Comparison of ENCODE assay signal across 1 cellular context in the genomic region with DNA sequence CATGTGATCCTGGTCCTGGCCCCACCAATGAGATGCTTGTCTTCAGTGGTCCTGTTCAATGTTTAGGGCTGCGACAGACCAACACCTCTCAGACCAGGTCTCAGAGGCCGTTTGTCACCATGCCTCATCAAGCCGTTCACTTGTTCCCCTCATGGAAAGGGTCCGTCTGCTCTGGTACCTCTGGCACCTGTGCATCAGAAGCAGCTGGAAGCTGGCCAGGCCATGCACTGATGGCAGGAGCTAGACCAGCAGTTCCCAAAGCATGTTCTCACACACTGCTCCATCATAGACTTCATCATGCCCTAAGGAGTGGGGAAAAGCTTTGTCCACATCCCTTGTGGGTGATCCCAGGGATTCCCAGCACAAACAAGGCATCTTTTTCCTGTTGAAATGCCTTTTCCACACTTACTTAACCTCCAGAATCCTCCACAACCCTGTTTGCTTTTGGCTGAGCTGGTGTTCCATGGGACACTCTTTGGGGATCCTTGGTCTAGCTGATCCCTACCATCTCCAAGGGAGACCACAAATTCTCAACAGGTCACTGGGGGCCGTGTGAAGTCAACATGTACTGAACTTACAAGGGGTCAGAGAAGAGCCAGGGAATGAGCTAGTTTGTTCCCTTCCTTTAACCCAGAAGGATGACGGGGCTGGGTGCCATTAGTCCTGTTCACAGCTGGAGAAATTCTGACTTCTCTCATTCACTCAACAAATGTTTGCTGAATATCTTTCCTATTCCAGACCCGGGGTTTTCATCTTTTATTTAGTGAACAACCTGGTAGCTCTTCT.
TF ChIP-seq lines count a peak whose summit lies in the region.

No MANE protein-coding gene starts in this region.

TF ChIP-seq in GM12878, 131 proteins besides CTCF, POLR2A, EP300 and RAD21:
- TF ChIP-seq RCOR1 (conservative IDR thresholded peaks at IDR 0.05; ENCODE audit: low read depth, low read length) (no peak), ZNF207 (IDR thresholded peaks at IDR 0.05; ENCODE audit: borderline replicate concordance) (no peak), PAX8 (IDR thresholded peaks at IDR 0.05) (no peak), HCFC1 (IDR thresholded peaks at IDR 0.05; ENCODE audit: low read length) (no peak), MEF2A (IDR thresholded peaks at IDR 0.05; ENCODE audit: insufficient read depth, low read depth, low read length) (no peak), KDM1A (IDR thresholded peaks at IDR 0.05; ENCODE audit: borderline replicate concordance) (no peak), HDAC2 (IDR thresholded peaks at IDR 0.05) (no peak), EZH2 (IDR thresholded peaks at IDR 0.05; ENCODE audit: borderline replicate concordance, control insufficient read depth, low read depth, low read length) (no peak), MYC (IDR thresholded peaks at IDR 0.05; ENCODE audit: insufficient read depth, insufficient read length, insufficient replicate concordance, low read length, severe bottlenecking) (no peak)
- TF ChIP-seq, protein P1, sequence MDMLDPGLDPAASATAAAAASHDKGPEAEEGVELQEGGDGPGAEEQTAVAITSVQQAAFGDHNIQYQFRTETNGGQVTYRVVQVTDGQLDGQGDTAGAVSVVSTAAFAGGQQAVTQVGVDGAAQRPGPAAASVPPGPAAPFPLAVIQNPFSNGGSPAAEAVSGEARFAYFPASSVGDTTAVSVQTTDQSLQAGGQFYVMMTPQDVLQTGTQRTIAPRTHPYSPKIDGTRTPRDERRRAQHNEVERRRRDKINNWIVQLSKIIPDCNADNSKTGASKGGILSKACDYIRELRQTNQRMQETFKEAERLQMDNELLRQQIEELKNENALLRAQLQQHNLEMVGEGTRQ (IDR thresholded peaks at IDR 0.05; ENCODE audit: borderline replicate concordance, low read depth, low read length): no peak
- TF ChIP-seq, protein P2, sequence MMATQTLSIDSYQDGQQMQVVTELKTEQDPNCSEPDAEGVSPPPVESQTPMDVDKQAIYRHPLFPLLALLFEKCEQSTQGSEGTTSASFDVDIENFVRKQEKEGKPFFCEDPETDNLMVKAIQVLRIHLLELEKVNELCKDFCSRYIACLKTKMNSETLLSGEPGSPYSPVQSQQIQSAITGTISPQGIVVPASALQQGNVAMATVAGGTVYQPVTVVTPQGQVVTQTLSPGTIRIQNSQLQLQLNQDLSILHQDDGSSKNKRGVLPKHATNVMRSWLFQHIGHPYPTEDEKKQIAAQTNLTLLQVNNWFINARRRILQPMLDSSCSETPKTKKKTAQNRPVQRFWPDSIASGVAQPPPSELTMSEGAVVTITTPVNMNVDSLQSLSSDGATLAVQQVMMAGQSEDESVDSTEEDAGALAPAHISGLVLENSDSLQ (IDR thresholded peaks at IDR 0.05): no peak
TF ChIP-seq in GM12878: peak in this region for 0.
